ENCODE assay signal across 11 cellular contexts in the genomic region with DNA sequence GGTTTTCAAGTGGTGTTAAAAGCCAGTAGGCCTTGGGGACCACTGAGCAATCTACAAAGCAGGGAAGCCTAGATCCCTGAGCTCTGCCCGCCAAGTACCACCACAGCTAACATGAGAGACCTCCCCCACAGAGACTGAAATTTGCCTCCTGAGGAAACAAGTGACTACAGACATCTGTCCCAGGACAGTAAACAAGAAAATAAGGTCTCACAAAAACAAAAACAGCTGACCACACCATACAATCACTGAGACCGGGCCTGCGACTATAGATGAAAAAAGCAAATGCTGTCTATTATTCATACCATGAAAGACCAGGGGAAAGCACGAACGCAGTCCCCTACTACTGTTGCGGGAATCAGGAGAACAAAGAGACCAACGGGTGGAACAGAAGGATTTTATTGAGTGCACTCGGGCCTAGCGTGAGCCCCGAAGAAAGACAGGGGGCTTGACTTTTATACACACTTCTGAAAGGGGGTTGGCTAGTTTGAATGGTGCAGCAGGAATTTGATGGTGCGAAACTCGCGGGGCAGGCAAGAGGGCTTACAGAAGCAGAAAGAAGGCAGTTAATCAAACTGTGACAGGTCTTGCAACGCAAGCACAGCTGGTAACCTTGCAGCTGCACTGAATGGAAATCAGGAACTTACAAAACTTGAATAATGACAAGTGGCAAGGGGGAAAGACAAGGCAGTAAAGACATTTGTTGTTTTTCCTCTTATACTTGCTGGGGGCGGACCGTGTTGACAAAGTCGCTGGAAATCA. TPM values are rescaled to one million over a fixed set of nuclear protein-coding genes. Genes with fewer than 3 reads are reported as not detected.
DNase-seq lines count a peak whose midpoint lies in the region; ATAC-seq and TF ChIP-seq lines count a peak whose summit lies in the region.
"Not testable (repeated sequence)": the region's sequence is repeated elsewhere in the genome, so short reads cannot be mapped to it uniquely, and the experiment has no call there.
"Had no signal": no experiment of that assay in that cellular context is flagged by ENCODE, and none has a peak within 500 bp of the region (broad histone marks: within the 10 kb centered on the region; RNA-seq: fewer than 3 reads in every experiment).

No MANE protein-coding gene starts in this region.

- H3K23ac ChIP-seq in IMR-90 (ENCODE audit: low read depth, low read length), result not testable (repeated sequence)

- not testable (repeated sequence) for H3K27me3 ChIP-seq in IMR-90 (ENCODE audit: control insufficient read depth, insufficient read depth, low read length)

- peak overlapping the region; percentile 71; the same call in 1 of the 2 replicates for H3K4me2 ChIP-seq in IMR-90 (ENCODE audit: low read depth, low read length)

- not testable (repeated sequence) for H2BK15ac ChIP-seq in IMR-90 (ENCODE audit: low read depth, low read length)

- H3K9me3 Mint-ChIP-seq in activated T-helper 1 cell treated with anti-CD3 and anti-CD28 coated beads, Interleukin-12 subunit alpha, Interleukin-12 subunit beta, Interleukin-2, Interleukin-4 antibody, amounts not matched to agents 30 ng/mL and 10 ng/mL and 1 ng/mL, durations not matched to agents 14 hours and 24 hours and 36 hours; natural killer cell treated with Interleukin-12 subunit alpha and Interleukin-12 subunit beta and Interleukin-15 and Interleukin-18, amount 100 ng/mL, for 72 hours; stimulated activated naive B cell treated with anti-CD40 and anti-IgM and Interleukin-4, amounts not matched to agents 10 μg/mL and 1 μg/mL and 100 μg/mL, for 72 hours: not testable (repeated sequence)

- H3K36me3 ChIP-seq in IMR-90 (ENCODE audit: control insufficient read depth, insufficient read depth, low read length), result not testable (repeated sequence)

- H3K27ac ChIP-seq in IMR-90 (ENCODE audit: insufficient read depth, low read length), result not testable (repeated sequence)

- not testable (repeated sequence) for H3K4me1 Mint-ChIP-seq in activated T-helper 1 cell treated with anti-CD3 and anti-CD28 coated beads, Interleukin-12 subunit alpha, Interleukin-12 subunit beta, Interleukin-2, Interleukin-4 antibody, amounts not matched to agents 30 ng/mL and 10 ng/mL and 1 ng/mL, durations not matched to agents 14 hours and 24 hours and 36 hours (ENCODE audit: low read depth)
- peaks cover 17 to 20% of the 10 kb centered on the region in 2 donors for H3K4me1 Mint-ChIP-seq in natural killer cell treated with Interleukin-12 subunit alpha and Interleukin-12 subunit beta and Interleukin-15 and Interleukin-18, amount 100 ng/mL, for 72 hours (ENCODE audit: low read depth in 2 of 2)
- peaks cover 10 to 17% of the 10 kb centered on the region in 2 donors for H3K4me1 Mint-ChIP-seq in stimulated activated naive B cell treated with anti-CD40 and anti-IgM and Interleukin-4, amounts not matched to agents 10 μg/mL and 1 μg/mL and 100 μg/mL, for 72 hours

- in situ Hi-C loops in IMR-90 (cut with MboI; ENCODE audit: low sequenced_read_pairs), result not testable (repeated sequence)

- H3K4me1 ChIP-seq in IMR-90 (ENCODE audit: control insufficient read depth, insufficient read depth, low read length), result not testable (repeated sequence)

- not testable (repeated sequence) for H2BK120ac ChIP-seq in IMR-90 (ENCODE audit: low read depth, low read length)

- dilution Hi-C loops in IMR-90 (cut with HindIII; ENCODE audit: low sequenced_read_pairs, unreplicated experiment), result not testable (repeated sequence)

- H3K27ac Mint-ChIP-seq in activated T-helper 1 cell treated with anti-CD3 and anti-CD28 coated beads, Interleukin-12 subunit alpha, Interleukin-12 subunit beta, Interleukin-2, Interleukin-4 antibody, amounts not matched to agents 30 ng/mL and 10 ng/mL and 1 ng/mL, durations not matched to agents 14 hours and 24 hours and 36 hours, result peak overlapping the region; percentile 89
- peak overlapping the region; percentile 100 for H3K27ac Mint-ChIP-seq in natural killer cell treated with Interleukin-12 subunit alpha and Interleukin-12 subunit beta and Interleukin-15 and Interleukin-18, amount 100 ng/mL, for 72 hours
- peak overlapping the region; percentile 89 for H3K27ac Mint-ChIP-seq in stimulated activated naive B cell treated with anti-CD40 and anti-IgM and Interleukin-4, amounts not matched to agents 10 μg/mL and 1 μg/mL and 100 μg/mL, for 72 hours

- not testable (repeated sequence) for H2AK5ac ChIP-seq in IMR-90 (ENCODE audit: low read depth, low read length)

- intact Hi-C loops in IMR-90 (cut with micrococcal nuclease); activated T-helper 1 cell treated with anti-CD3 and anti-CD28 coated beads, Interleukin-12 subunit alpha, Interleukin-12 subunit beta, Interleukin-2, Interleukin-4 antibody, amounts not matched to agents 30 ng/mL and 10 ng/mL and 1 ng/mL, durations not matched to agents 14 hours and 24 hours and 36 hours (cut with micrococcal nuclease): not testable (repeated sequence)

- not testable (repeated sequence) for H3K4me3 ChIP-seq in IMR-90 (ENCODE audit: insufficient read depth, low read depth, low read length); epithelial cell of esophagus (ENCODE audit: low read length)

- not testable (repeated sequence) for H2AFZ ChIP-seq in IMR-90 (replicated peaks; ENCODE audit: low read length, poor library complexity)

- H3K4me3 Mint-ChIP-seq in activated T-helper 1 cell treated with anti-CD3 and anti-CD28 coated beads, Interleukin-12 subunit alpha, Interleukin-12 subunit beta, Interleukin-2, Interleukin-4 antibody, amounts not matched to agents 30 ng/mL and 10 ng/mL and 1 ng/mL, durations not matched to agents 14 hours and 24 hours and 36 hours, result peak overlapping the region; percentile 71
- H3K4me3 Mint-ChIP-seq in natural killer cell treated with Interleukin-12 subunit alpha and Interleukin-12 subunit beta and Interleukin-15 and Interleukin-18, amount 100 ng/mL, for 72 hours, result peak overlapping the region; percentile 96
- peak overlapping the region; percentile 26 to 44 for H3K4me3 Mint-ChIP-seq in stimulated activated naive B cell treated with anti-CD40 and anti-IgM and Interleukin-4, amounts not matched to agents 10 μg/mL and 1 μg/mL and 100 μg/mL, for 72 hours

- H2AK9ac ChIP-seq in IMR-90 (replicated peaks; ENCODE audit: low read depth, low read length, poor library complexity), result not testable (repeated sequence)

- not testable (repeated sequence) for H4K91ac ChIP-seq in IMR-90 (ENCODE audit: insufficient read depth, low read depth, low read length)

- not testable (repeated sequence) for TF ChIP-seq POLR2A in IMR-90 (IDR thresholded peaks at IDR 0.05; ENCODE audit: low read depth, low read length)

- H3K36me3 Mint-ChIP-seq in activated T-helper 1 cell treated with anti-CD3 and anti-CD28 coated beads, Interleukin-12 subunit alpha, Interleukin-12 subunit beta, Interleukin-2, Interleukin-4 antibody, amounts not matched to agents 30 ng/mL and 10 ng/mL and 1 ng/mL, durations not matched to agents 14 hours and 24 hours and 36 hours (ENCODE audit: low read depth); natural killer cell treated with Interleukin-12 subunit alpha and Interleukin-12 subunit beta and Interleukin-15 and Interleukin-18, amount 100 ng/mL, for 72 hours; stimulated activated naive B cell treated with anti-CD40 and anti-IgM and Interleukin-4, amounts not matched to agents 10 μg/mL and 1 μg/mL and 100 μg/mL, for 72 hours: not testable (repeated sequence)

- CTCF ChIA-PET in IMR-90 (lab: Yijun Ruan, JAX), result not testable (repeated sequence)

- not testable (repeated sequence) for H4K20me1 ChIP-seq in IMR-90 (ENCODE audit: insufficient read depth, low read length)

- H3K56ac ChIP-seq in IMR-90 (ENCODE audit: extremely low read depth, insufficient read depth, low read length), result not testable (repeated sequence)

- DNase-seq in DMS 273 treated with DMSO at 0.1 percent for 48 hours (lab: John Stamatoyannopoulos, UW) (peak; percentile 11), IMR-90 (peak; percentile 19), SHP77 treated with DMSO at 0.1 percent for 48 hours (lab: John Stamatoyannopoulos, UW) (peak; percentile 59), epithelial cell of esophagus (ENCODE audit: low read depth) (peak; percentile 2)
- not testable (repeated sequence) for DNase-seq in activated T-helper 1 cell treated with anti-CD3 and anti-CD28 coated beads, Interleukin-12 subunit alpha, Interleukin-12 subunit beta, Interleukin-2, Interleukin-4 antibody, amounts not matched to agents 30 ng/mL and 10 ng/mL and 1 ng/mL, durations not matched to agents 14 hours and 24 hours and 36 hours (ENCODE audit: low spot score); natural killer cell treated with Interleukin-12 subunit alpha and Interleukin-12 subunit beta and Interleukin-15 and Interleukin-18, amount 100 ng/mL, for 72 hours (ENCODE audit: low spot score)
- DNase-seq in stimulated activated naive B cell treated with anti-CD40 and anti-IgM and Interleukin-4, amounts not matched to agents 10 μg/mL and 1 μg/mL and 100 μg/mL, for 72 hours, result peak; percentile 75

- not testable (repeated sequence) for TF ChIP-seq CTCF in IMR-90 (conservative IDR thresholded peaks at IDR 0.05; ENCODE audit: low read depth, low read length); epithelial cell of esophagus (IDR thresholded peaks at IDR 0.05; ENCODE audit: insufficient read depth, low read depth, low read length, missing control alignments)

- not testable (repeated sequence) for H2BK20ac ChIP-seq in IMR-90 (ENCODE audit: low read depth, low read length)

- peak; percentile 27 for ATAC-seq in GM21825 (IDR thresholded peaks at IDR 0.05; ENCODE audit: unreplicated experiment)
- ATAC-seq in IMR-90 (ENCODE audit: low read depth); natural killer cell treated with Interleukin-12 subunit alpha and Interleukin-12 subunit beta and Interleukin-15 and Interleukin-18, amount 100 ng/mL, for 72 hours: not testable (repeated sequence)
- ATAC-seq in stimulated activated naive B cell treated with anti-CD40 and anti-IgM and Interleukin-4, amounts not matched to agents 10 μg/mL and 1 μg/mL and 100 μg/mL, for 72 hours (replicated peaks), result peak in 1 of 2 donors; percentile 80

- peak overlapping the region in 1 of 2 experiments; percentile 33; a peak in 1 of 4 replicates for H4K8ac ChIP-seq in IMR-90 (ENCODE audit: low read depth in 2 of 2, low read length in 2 of 2)

- not testable (repeated sequence) for H4K5ac ChIP-seq in IMR-90 (ENCODE audit: low read depth, low read length)

- not testable (repeated sequence) for H3K4ac ChIP-seq in IMR-90 (ENCODE audit: low read depth, low read length)

- not testable (repeated sequence) for H3K18ac ChIP-seq in IMR-90 (ENCODE audit: low read depth, low read length)

- H3K27me3 Mint-ChIP-seq in activated T-helper 1 cell treated with anti-CD3 and anti-CD28 coated beads, Interleukin-12 subunit alpha, Interleukin-12 subunit beta, Interleukin-2, Interleukin-4 antibody, amounts not matched to agents 30 ng/mL and 10 ng/mL and 1 ng/mL, durations not matched to agents 14 hours and 24 hours and 36 hours (ENCODE audit: insufficient read depth); natural killer cell treated with Interleukin-12 subunit alpha and Interleukin-12 subunit beta and Interleukin-15 and Interleukin-18, amount 100 ng/mL, for 72 hours; stimulated activated naive B cell treated with anti-CD40 and anti-IgM and Interleukin-4, amounts not matched to agents 10 μg/mL and 1 μg/mL and 100 μg/mL, for 72 hours: not testable (repeated sequence)

- not testable (repeated sequence) for TF ChIP-seq RAD21 in IMR-90 (IDR thresholded peaks at IDR 0.05; ENCODE audit: low read length)

- H3K9ac ChIP-seq in IMR-90 (ENCODE audit: low read depth, low read length), result not testable (repeated sequence)

- H3K9me1 ChIP-seq in IMR-90 (ENCODE audit: insufficient read depth, low read length), result not testable (repeated sequence)

- H3K9me3 ChIP-seq in IMR-90 (ENCODE audit: control insufficient read depth, insufficient read depth, low read length), result not testable (repeated sequence)

- H2BK5ac ChIP-seq in IMR-90 (ENCODE audit: low read depth, low read length, poor library complexity, severe bottlenecking), result not testable (repeated sequence)

- not testable (repeated sequence) for BruUV-seq in IMR-90 (replicated peaks; lab: Mats Ljungman, UMichigan)

- WGBS in IMR-90 (ENCODE audit: extremely low coverage in 2 of 2, insufficient read length in 1 of 2), 2 experiments, result no CpG with 5 or more reads among the region's 17 CpGs

- H3K14ac ChIP-seq in IMR-90 (replicated peaks; ENCODE audit: low read depth, low read length), result not testable (repeated sequence)

- not testable (repeated sequence) for H3K79me1 ChIP-seq in IMR-90 (ENCODE audit: low read depth in 1 of 2, low read length in 2 of 2)

- POLR2A ChIA-PET in IMR-90 (lab: Charles Lee; ENCODE audit: unreplicated experiment), result interaction anchor here (0.6 kb wide), 1 partner anchor 443 kb away, joined by 4 read pairs; no protein-coding TSS in a partner anchor

RNA-seq across cellular contexts. Expression of a gene that starts 47.0 kb away (rescaled TPM):
- not detected in 2 replicates for total RNA-seq in IMR-90 (2012; rRNA removed)
- polyA plus RNA-seq in IMR-90 (2012; rRNA removed), result not detected in 2 replicates
- polyA plus RNA-seq in IMR-90 (2012; cell fraction: cytosol; rRNA removed), result not detected in 2 replicates
- not detected in 2 replicates for polyA plus RNA-seq in IMR-90 (2012; cell fraction: nucleus; rRNA removed; ENCODE audit: low replicate concordance)
- total RNA-seq in activated T-helper 1 cell treated with anti-CD3 and anti-CD28 coated beads, Interleukin-12 subunit alpha, Interleukin-12 subunit beta, Interleukin-2, Interleukin-4 antibody, amounts not matched to agents 30 ng/mL and 10 ng/mL and 1 ng/mL, durations not matched to agents 14 hours and 24 hours and 36 hours, result not detected in 2 replicates
- total RNA-seq in natural killer cell treated with Interleukin-12 subunit alpha and Interleukin-12 subunit beta and Interleukin-15 and Interleukin-18, amount 100 ng/mL, for 72 hours, result not detected
- total RNA-seq: heart right ventricle, mucosa of gallbladder, testis had no signal
- polyA plus RNA-seq: heart right ventricle had no signal

Comparison
In these comparisons a context has a peak if more than half of its experiments do, and no peak if none do; other contexts are left out.
1. H3K4me3 Mint-ChIP-seq: peak in every context shown above with its lines; median percentile 96 in natural killer cell treated with Interleukin-12 subunit alpha and Interleukin-12 subunit beta and Interleukin-15 and Interleukin-18, amount 100 ng/mL, for 72 hours; 71 in activated T-helper 1 cell treated with anti-CD3 and anti-CD28 coated beads, Interleukin-12 subunit alpha, Interleukin-12 subunit beta, Interleukin-2, Interleukin-4 antibody, amounts not matched to agents 30 ng/mL and 10 ng/mL and 1 ng/mL, durations not matched to agents 14 hours and 24 hours and 36 hours; 35 in stimulated activated naive B cell treated with anti-CD40 and anti-IgM and Interleukin-4, amounts not matched to agents 10 μg/mL and 1 μg/mL and 100 μg/mL, for 72 hours.